ENCODE assay signal across 22 cellular contexts in the genomic region with DNA sequence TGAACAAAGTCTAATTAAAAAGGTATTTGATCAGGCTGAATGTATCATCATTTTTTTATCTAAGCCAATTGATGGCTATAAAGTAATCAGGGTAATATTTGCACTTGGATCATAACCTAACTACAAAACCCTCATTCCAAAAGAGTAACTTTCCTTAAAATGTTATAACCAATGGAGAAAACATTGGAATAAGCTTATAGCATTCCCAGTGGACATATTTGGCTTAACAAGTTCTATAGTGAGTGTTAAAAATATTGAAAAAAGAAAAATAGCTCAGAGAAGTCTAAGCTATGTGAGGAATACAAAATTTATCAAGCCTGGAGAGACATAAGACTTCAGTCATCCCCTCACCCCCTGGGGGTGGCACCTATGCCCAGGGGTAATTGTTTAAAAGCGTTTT.
DNase-seq lines count a peak whose midpoint lies in the region; ATAC-seq and TF ChIP-seq lines count a peak whose summit lies in the region.
"Had no signal": no experiment of that assay in that cellular context is flagged by ENCODE, and none has a peak within 500 bp of the region (broad histone marks: within the 10 kb centered on the region; RNA-seq: fewer than 3 reads in every experiment).

No MANE protein-coding gene starts in this region.

- H3K79me2 ChIP-seq in HCT116 (ENCODE audit: insufficient read depth, low read length), result no peaks in the 10 kb centered on the region

- no peak overlapping the region for H3K4me2 ChIP-seq in HCT116 (ENCODE audit: low read length)

- H3K9ac ChIP-seq in HCT116 (ENCODE audit: low read length) (no peak overlapping the region), endodermal cell (ENCODE audit: extremely low read depth, low read length, poor library complexity, severe bottlenecking) (no peak overlapping the region)

- H3K27me3 ChIP-seq in HCT116 (ENCODE audit: insufficient read depth, low read length) (no peaks in the 10 kb centered on the region), endodermal cell (ENCODE audit: control insufficient read depth, insufficient read depth, low read length, poor library complexity, severe bottlenecking) (no peaks in the 10 kb centered on the region)
- H3K27me3 ChIP-seq: Peyer's patch, SJCRH30 had no signal

- no peak for DNase-seq in HCT116 (ENCODE audit: low read depth, low spot score)
- DNase-seq in LNCaP clone FGC (ENCODE audit: low read depth), result no peak
- no peak for DNase-seq in endodermal cell
- no peak for DNase-seq in neural crest cell (ENCODE audit: low read depth, low spot score)
- no peak for DNase-seq in SIG-M5 (lab: John Stamatoyannopoulos, UW)
- no peak for DNase-seq in mucosa of descending colon
- no peak for DNase-seq in T-helper 2 cell treated with Interferon-gamma antibody and Interleukin-4, amounts not matched to agents 5 μg/mL and 100 μg/mL, for 36 hours (ENCODE audit: low spot score)
- DNase-seq: C1 segment of cervical spinal cord; Caco-2; CD8-positive, alpha-beta T cell; DMS79 treated with DMSO at 0.1 percent for 48 hours; GF-D8; IMR-90; KG1; NCI-H1048; NCI-H1417; NCI-H1694; NCI-H2029 treated with DMSO at 0.1 percent for 48 hours; NCI-H526 treated with DMSO at 0.1 percent for 48 hours; Peyer's patch; SJCRH30 had no signal

- H3K36me3 Mint-ChIP-seq in endodermal cell (ENCODE audit: low read depth) (no peaks in the 10 kb centered on the region), neural crest cell (ENCODE audit: low read depth) (peaks cover 5% of the 10 kb centered on the region)
- no peaks in the 10 kb centered on the region for H3K36me3 Mint-ChIP-seq in T-helper 2 cell treated with Interferon-gamma antibody and Interleukin-4, amounts not matched to agents 5 μg/mL and 100 μg/mL, for 36 hours (ENCODE audit: low read depth)
- H3K36me3 Mint-ChIP-seq: CD8-positive, alpha-beta T cell had no signal

- H4K20me1 ChIP-seq in HCT116 (ENCODE audit: insufficient read depth), result no peaks in the 10 kb centered on the region

- no peaks in the 10 kb centered on the region for H3K9me2 ChIP-seq in HCT116 (ENCODE audit: insufficient read depth)

- TF ChIP-seq CTCF in HCT116 (IDR thresholded peaks at IDR 0.05 in 2 of 3, conservative IDR thresholded peaks at IDR 0.05 in 1 of 3; ENCODE audit: borderline replicate concordance in 1 of 3, insufficient read depth in 1 of 3, low read depth in 2 of 3, low read length in 2 of 3), result peak in 2 of 3 experiments; percentile 6 to 42; a peak in 2 of 6 replicates
- 0 out of 2 replicates have a peak, but pooled peaks have one; percentile 5 for TF ChIP-seq CTCF in LNCaP clone FGC (IDR thresholded peaks at IDR 0.05; ENCODE audit: control insufficient read depth, extremely low read depth, insufficient read depth)
- TF ChIP-seq CTCF in endodermal cell (conservative IDR thresholded peaks at IDR 0.05), result peak; percentile 37
- peak; percentile 47 for TF ChIP-seq CTCF in neural crest cell (conservative IDR thresholded peaks at IDR 0.05)
- TF ChIP-seq CTCF in mucosa of descending colon (IDR thresholded peaks at IDR 0.05), result no peak

- ATAC-seq in HCT116 (no peak), mucosa of descending colon (no peak), GM19023 (IDR thresholded peaks at IDR 0.05; ENCODE audit: unreplicated experiment) (no peak)
- ATAC-seq: CD8-positive, alpha-beta T cell had no signal

- H3K4me1 ChIP-seq in HCT116 (ENCODE audit: control insufficient read depth in 1 of 2, insufficient read depth in 2 of 2, low read length in 2 of 2) (no peaks in the 10 kb centered on the region), endodermal cell (ENCODE audit: control insufficient read depth, insufficient read depth, low read length) (peaks cover 8% of the 10 kb centered on the region), mucosa of descending colon (ENCODE audit: low read depth) (no peaks in the 10 kb centered on the region)
- H3K4me1 ChIP-seq: Peyer's patch, SJCRH30 had no signal

- no peak overlapping the region for H3K27ac ChIP-seq in HCT116 (ENCODE audit: low read depth, low read length)
- no peak overlapping the region for H3K27ac ChIP-seq in endodermal cell (ENCODE audit: low read depth, low read length)
- H3K27ac ChIP-seq: Peyer's patch, SJCRH30 had no signal

- 77% methylated on average over 1 of the region's 1 CpG; no CpG with 5 or more reads in 1 of the 2 experiments for WGBS in endodermal cell (ENCODE audit: insufficient coverage in 1 of 2, insufficient read length in 1 of 2), 2 experiments

- TF ChIP-seq POLR2A in HCT116 (IDR thresholded peaks at IDR 0.05; ENCODE audit: borderline replicate concordance, extremely low read depth, insufficient read depth, insufficient read length), result no peak

- H3K27ac Mint-ChIP-seq in endodermal cell (no peak overlapping the region), neural crest cell (ENCODE audit: unreplicated experiment) (no peak overlapping the region)
- no peak overlapping the region for H3K27ac Mint-ChIP-seq in T-helper 2 cell treated with Interferon-gamma antibody and Interleukin-4, amounts not matched to agents 5 μg/mL and 100 μg/mL, for 36 hours
- H3K27ac Mint-ChIP-seq: CD8-positive, alpha-beta T cell had no signal

- CTCF ChIA-PET in HCT116 (lab: Charles Lee), result interaction anchor here (0.7 to 1.1 kb wide), 4 partner anchors 11 to 353 kb away, joined by 3 to 5 read pairs (median 4); no protein-coding TSS in a partner anchor

- intact Hi-C loops in HCT116 (cut with micrococcal nuclease) (no loop called here), mucosa of descending colon (cut with DNase I, micrococcal nuclease) (no loop called here)

- H3K9me3 Mint-ChIP-seq in endodermal cell (peaks cover 2% of the 10 kb centered on the region), neural crest cell (peaks cover 5% of the 10 kb centered on the region)
- no peaks in the 10 kb centered on the region for H3K9me3 Mint-ChIP-seq in T-helper 2 cell treated with Interferon-gamma antibody and Interleukin-4, amounts not matched to agents 5 μg/mL and 100 μg/mL, for 36 hours
- H3K9me3 Mint-ChIP-seq: CD8-positive, alpha-beta T cell had no signal

- H3K4me3 ChIP-seq in HCT116 (replicated peaks in 1 of 2; ENCODE audit: low read depth in 1 of 2, low read length in 2 of 2), result no peak overlapping the region
- H3K4me3 ChIP-seq in LNCaP clone FGC (ENCODE audit: low read depth, low read length), result no peak overlapping the region
- H3K4me3 ChIP-seq in endodermal cell (ENCODE audit: low read length), result no peak overlapping the region
- no peak overlapping the region for H3K4me3 ChIP-seq in mucosa of descending colon
- H3K4me3 ChIP-seq: Peyer's patch, SJCRH30 had no signal

- H3K4me3 Mint-ChIP-seq in endodermal cell (no peak overlapping the region), neural crest cell (no peak overlapping the region)
- no peak overlapping the region for H3K4me3 Mint-ChIP-seq in T-helper 2 cell treated with Interferon-gamma antibody and Interleukin-4, amounts not matched to agents 5 μg/mL and 100 μg/mL, for 36 hours
- H3K4me3 Mint-ChIP-seq: CD8-positive, alpha-beta T cell had no signal

- no peaks in the 10 kb centered on the region for H3K9me3 ChIP-seq in HCT116 (ENCODE audit: control insufficient read depth in 1 of 2, insufficient read depth in 1 of 2, low read depth in 1 of 2, low read length in 2 of 2)
- H3K9me3 ChIP-seq in endodermal cell (ENCODE audit: control insufficient read depth, low read length), result peaks cover 14% of the 10 kb centered on the region
- H3K9me3 ChIP-seq in mucosa of descending colon, result no peaks in the 10 kb centered on the region
- H3K9me3 ChIP-seq: Peyer's patch, SJCRH30 had no signal

- no TSS peak for BruUV-seq in HCT116 (replicated peaks; lab: Mats Ljungman, UMichigan)

- H3K27me3 Mint-ChIP-seq in endodermal cell (ENCODE audit: insufficient read depth) (no peaks in the 10 kb centered on the region), neural crest cell (ENCODE audit: low read depth) (no peaks in the 10 kb centered on the region)
- H3K27me3 Mint-ChIP-seq in T-helper 2 cell treated with Interferon-gamma antibody and Interleukin-4, amounts not matched to agents 5 μg/mL and 100 μg/mL, for 36 hours (ENCODE audit: low read depth), result no peaks in the 10 kb centered on the region

- H2AFZ ChIP-seq in HCT116 (ENCODE audit: low read depth, low read length, poor library complexity, severe bottlenecking), result no peak overlapping the region

- POLR2A ChIA-PET in HCT116 (lab: Charles Lee), result no interaction called here

- peak; percentile 10; the same call in 1 of the 2 replicates for TF ChIP-seq RAD21 in HCT116 (IDR thresholded peaks at IDR 0.05; ENCODE audit: low read depth)

- H3K4me1 Mint-ChIP-seq in endodermal cell (peaks cover 20% of the 10 kb centered on the region), neural crest cell (peaks cover 7% of the 10 kb centered on the region)
- H3K4me1 Mint-ChIP-seq in T-helper 2 cell treated with Interferon-gamma antibody and Interleukin-4, amounts not matched to agents 5 μg/mL and 100 μg/mL, for 36 hours (ENCODE audit: low read depth), result no peaks in the 10 kb centered on the region

- no peaks in the 10 kb centered on the region for H3K36me3 ChIP-seq in HCT116 (ENCODE audit: control insufficient read depth in 1 of 2, insufficient read depth in 2 of 2, low read length in 2 of 2)
- no peaks in the 10 kb centered on the region for H3K36me3 ChIP-seq in endodermal cell (ENCODE audit: control insufficient read depth, insufficient read depth, low read length)
- H3K36me3 ChIP-seq in mucosa of descending colon (ENCODE audit: low read depth), result no peaks in the 10 kb centered on the region
- H3K36me3 ChIP-seq: Peyer's patch, SJCRH30 had no signal

- RAD21 ChIA-PET in HCT116 (lab: Charles Lee; ENCODE audit: low non-redundant PET in 1 of 2, low total read pairs in 2 of 2, uncharacterized antibody in 2 of 2, unreplicated experiment in 2 of 2), result no interaction called here

TF ChIP-seq in HCT116, 20 proteins besides CTCF, POLR2A, EP300 and RAD21 (continues in another document):
- TF ChIP-seq ZFX (IDR thresholded peaks at IDR 0.05), result no peak
- TF ChIP-seq EGR1 (IDR thresholded peaks at IDR 0.05; ENCODE audit: low read depth), result no peak
- TF ChIP-seq CEBPB (IDR thresholded peaks at IDR 0.05; ENCODE audit: low read depth), result no peak
- no peak for TF ChIP-seq ZNF274 (IDR thresholded peaks at IDR 0.05; ENCODE audit: low read depth, low read length)
- TF ChIP-seq CBX3 (IDR thresholded peaks at IDR 0.05; ENCODE audit: low read depth), result no peak
- no peak for TF ChIP-seq EZH2phosphoT487 (IDR thresholded peaks at IDR 0.05; ENCODE audit: borderline replicate concordance)
- TF ChIP-seq EZH2 (IDR thresholded peaks at IDR 0.05), result no peak
